9 cellular contexts compared by ENCODE assay signal in genomic region chr17:80678621-80679020, GRCh38.
DNase-seq lines count a peak whose midpoint lies in the region; ATAC-seq and TF ChIP-seq lines count a peak whose summit lies in the region.
"Had no signal": no experiment of that assay in that cellular context is flagged by ENCODE, and none has a peak within 500 bp of the region (broad histone marks: within the 10 kb centered on the region; RNA-seq: fewer than 3 reads in every experiment).

No MANE protein-coding gene starts in this region.

- peaks cover 26% of the 10 kb centered on the region for H3K79me2 ChIP-seq in MM.1S (ENCODE audit: low read length)

- no peaks in the 10 kb centered on the region for H3K27me3 Mint-ChIP-seq in activated naive CD4-positive, alpha-beta T cell treated with anti-CD3 and anti-CD28 coated beads, Interleukin-2, amount 10 ng/mL, durations not matched to agents 7 days and 5 days

- H3F3A ChIP-seq in MM.1S (ENCODE audit: insufficient read depth, low read length) = no peaks in the 10 kb centered on the region

- H3K4me3 Mint-ChIP-seq in activated naive CD4-positive, alpha-beta T cell treated with anti-CD3 and anti-CD28 coated beads, Interleukin-2, amount 10 ng/mL, durations not matched to agents 7 days and 5 days = peak overlapping the region; percentile 55

- H2AFZ ChIP-seq in MM.1S (ENCODE audit: low read length) = no peak overlapping the region

- H3K36me3 Mint-ChIP-seq in activated naive CD4-positive, alpha-beta T cell treated with anti-CD3 and anti-CD28 coated beads, Interleukin-2, amount 10 ng/mL, durations not matched to agents 7 days and 5 days = peaks cover 32% of the 10 kb centered on the region

- H3K4me3 ChIP-seq in mesodermal cell (ENCODE audit: extremely low read depth, insufficient read depth, low read length, poor library complexity, severe bottlenecking) (no peak overlapping the region), MM.1S (ENCODE audit: low read length) (no peak overlapping the region)
- H3K4me3 ChIP-seq: GM12878 had no signal

- 59 to 75% methylated on average over 9 to 10 of the region's 13 CpGs for WGBS in mesodermal cell (ENCODE audit: insufficient coverage in 2 of 2), 2 experiments

- no peaks in the 10 kb centered on the region for H3K9me3 Mint-ChIP-seq in activated naive CD4-positive, alpha-beta T cell treated with anti-CD3 and anti-CD28 coated beads, Interleukin-2, amount 10 ng/mL, durations not matched to agents 7 days and 5 days

- H3K27me3 ChIP-seq in MM.1S (replicated peaks; ENCODE audit: insufficient read depth, low read length) = no peaks in the 10 kb centered on the region

- no peak overlapping the region for H3K9ac ChIP-seq in MM.1S (ENCODE audit: low read length)

- no peaks in the 10 kb centered on the region for H3K9me2 ChIP-seq in MM.1S (replicated peaks; ENCODE audit: insufficient read depth, low read length)

- peaks cover 19% of the 10 kb centered on the region for H3K4me1 ChIP-seq in mesodermal cell (ENCODE audit: control insufficient read depth, insufficient read depth, low read length, poor library complexity, severe bottlenecking)
- no peaks in the 10 kb centered on the region for H3K4me1 ChIP-seq in MM.1S (ENCODE audit: low read length)

- H3K27ac Mint-ChIP-seq in activated naive CD4-positive, alpha-beta T cell treated with anti-CD3 and anti-CD28 coated beads, Interleukin-2, amount 10 ng/mL, durations not matched to agents 7 days and 5 days = peak overlapping the region; percentile 92

- H3K27ac ChIP-seq in KOPT-K1 (ENCODE audit: low read depth, low read length, poor library complexity, severe bottlenecking) (peak overlapping the region; percentile 26), mesodermal cell (ENCODE audit: low read depth, low read length, severe bottlenecking) (peak overlapping the region; percentile 54), MM.1S (ENCODE audit: low read length) (no peak overlapping the region)

- peaks cover 72% of the 10 kb centered on the region for H3K4me1 Mint-ChIP-seq in activated naive CD4-positive, alpha-beta T cell treated with anti-CD3 and anti-CD28 coated beads, Interleukin-2, amount 10 ng/mL, durations not matched to agents 7 days and 5 days

- H4K20me1 ChIP-seq in MM.1S (ENCODE audit: insufficient read depth, low read length) = no peaks in the 10 kb centered on the region; the same call in 1 of the 2 replicates

- no peak for DNase-seq in AG09319 (ENCODE audit: extremely low read depth, low read depth)
- DNase-seq in activated naive CD4-positive, alpha-beta T cell treated with anti-CD3 and anti-CD28 coated beads, Interleukin-2, amount 10 ng/mL, durations not matched to agents 7 days and 5 days = peak; percentile 45
- no peak for DNase-seq in NCI-H524 (lab: John Stamatoyannopoulos, UW)
- DNase-seq in NCI-H2196 (lab: John Stamatoyannopoulos, UW; ENCODE audit: unreplicated experiment) = no peak
- DNase-seq in MM.1S = no peak

- H3K36me3 ChIP-seq in KOPT-K1 (ENCODE audit: insufficient read depth, low read length) (no peaks in the 10 kb centered on the region), mesodermal cell (ENCODE audit: control insufficient read depth, insufficient read depth, low read length) (peaks cover 1% of the 10 kb centered on the region), MM.1S (replicated peaks; ENCODE audit: insufficient read depth, low read length) (no peaks in the 10 kb centered on the region)

- TF ChIP-seq CTCF in AG09319 (IDR thresholded peaks at IDR 0.05; ENCODE audit: low read depth, low read length) = peak; percentile 10
- no peak for TF ChIP-seq CTCF in MM.1S (IDR thresholded peaks at IDR 0.05; ENCODE audit: low read length)

- no peak overlapping the region for H3K4me2 ChIP-seq in MM.1S (ENCODE audit: low read depth, low read length)

- CTCF ChIA-PET in activated naive CD4-positive, alpha-beta T cell treated with anti-CD3 and anti-CD28 coated beads, Interleukin-2, amount 10 ng/mL, durations not matched to agents 7 days and 5 days (lab: Charles Lee) = interaction anchor here (0.7 kb wide), 1 partner anchor 90 kb away, joined by 4 read pairs; no protein-coding TSS in a partner anchor

- ATAC-seq in HG02840 (IDR thresholded peaks at IDR 0.05; ENCODE audit: low FRiP score, unreplicated experiment) = no peak

- H3K9me3 ChIP-seq in KOPT-K1 (ENCODE audit: insufficient read depth, low read length, poor library complexity, severe bottlenecking) (no peaks in the 10 kb centered on the region), mesodermal cell (ENCODE audit: control insufficient read depth, low read length) (no peaks in the 10 kb centered on the region), MM.1S (replicated peaks; ENCODE audit: insufficient read depth, low read length) (no peaks in the 10 kb centered on the region)
